In the genomic region with DNA sequence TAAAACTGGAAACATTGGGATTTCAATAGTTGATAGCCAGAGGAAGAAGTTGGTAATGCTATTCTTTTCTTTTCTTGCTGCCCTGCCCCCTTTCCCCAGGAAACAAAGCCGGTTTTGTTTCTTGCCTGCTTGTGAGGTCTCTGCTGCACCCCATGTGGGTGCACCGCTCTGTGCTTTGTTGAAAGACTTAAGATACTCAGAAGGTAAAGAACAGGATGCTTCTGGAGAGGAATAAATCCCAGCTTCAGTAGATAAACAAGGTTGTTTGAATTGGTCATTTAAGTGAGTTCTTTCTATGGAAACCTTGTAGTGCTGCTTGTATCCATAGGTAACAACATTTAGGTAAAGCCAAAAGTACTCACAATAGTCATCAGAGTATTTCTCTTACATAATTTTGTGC, we compare ENCODE assay signal across 15 cellular contexts.
A peak's percentile ranks its signal among the peaks of the same experiment; 100 is the strongest.
DNase-seq lines count a peak whose midpoint lies in the region; ATAC-seq and TF ChIP-seq lines count a peak whose summit lies in the region.
"Had no signal": no experiment of that assay in that cellular context is flagged by ENCODE, and none has a peak within 500 bp of the region (broad histone marks: within the 10 kb centered on the region; RNA-seq: fewer than 3 reads in every experiment).

No MANE protein-coding gene starts in this region.

- H3K9me3 Mint-ChIP-seq in activated CD8-positive, alpha-beta T cell treated with anti-CD3 and anti-CD28 coated beads, Interleukin-2, amount 10 ng/mL, durations not matched to agents 7 days and 5 days (ENCODE audit: insufficient read depth) = no peaks in the 10 kb centered on the region

- CTCF ChIA-PET in activated CD8-positive, alpha-beta T cell treated with anti-CD3 and anti-CD28 coated beads, Interleukin-2, amount 10 ng/mL, durations not matched to agents 7 days and 5 days (lab: Charles Lee) = no interaction called here

- POLR2A ChIA-PET in activated CD8-positive, alpha-beta T cell treated with anti-CD3 and anti-CD28 coated beads, Interleukin-2, amount 10 ng/mL, durations not matched to agents 7 days and 5 days (lab: Charles Lee) = no interaction called here

- no peak overlapping the region for H3K4me3 Mint-ChIP-seq in activated CD8-positive, alpha-beta T cell treated with anti-CD3 and anti-CD28 coated beads, Interleukin-2, amount 10 ng/mL, durations not matched to agents 7 days and 5 days
- H3K4me3 Mint-ChIP-seq: stimulated activated naive CD8-positive, alpha-beta T cell treated with anti-CD3 and anti-CD28 coated beads, Interleukin-15, amount 100 ng/mL, for 72 hours had no signal

- no peak for TF ChIP-seq CTCF in retinal pigment epithelial cell (conservative IDR thresholded peaks at IDR 0.05; ENCODE audit: low read depth, low read length)

- no peaks in the 10 kb centered on the region for H3K36me3 Mint-ChIP-seq in activated CD8-positive, alpha-beta T cell treated with anti-CD3 and anti-CD28 coated beads, Interleukin-2, amount 10 ng/mL, durations not matched to agents 7 days and 5 days (ENCODE audit: low read depth)

- H3K27me3 Mint-ChIP-seq in activated CD8-positive, alpha-beta T cell treated with anti-CD3 and anti-CD28 coated beads, Interleukin-2, amount 10 ng/mL, durations not matched to agents 7 days and 5 days (ENCODE audit: low read depth) = peaks cover 12% of the 10 kb centered on the region

- DNase-seq in HT-29 (ENCODE audit: low spot score) (peak; percentile 54), astrocyte of the hippocampus (ENCODE audit: low read depth, low spot score) (peak; percentile 38), iPS-NIHi11 (ENCODE audit: low spot score) (peak; percentile 66), retinal pigment epithelial cell (ENCODE audit: low read depth) (peak; percentile 38), NCI-H2029 (lab: John Stamatoyannopoulos, UW) (no peak)
- no peak for DNase-seq in activated CD8-positive, alpha-beta T cell treated with anti-CD3 and anti-CD28 coated beads, Interleukin-2, amount 10 ng/mL, durations not matched to agents 7 days and 5 days
- DNase-seq: activated naive CD4-positive, alpha-beta T cell; cerebellar nuclear complex; EL; GOT3; SHP77 treated with DMSO at 0.1 percent for 48 hours; stimulated activated naive CD8-positive, alpha-beta T cell treated with anti-CD3 and anti-CD28 coated beads, Interleukin-15, amount 100 ng/mL, for 72 hours had no signal

- H3K4me1 Mint-ChIP-seq in activated CD8-positive, alpha-beta T cell treated with anti-CD3 and anti-CD28 coated beads, Interleukin-2, amount 10 ng/mL, durations not matched to agents 7 days and 5 days (ENCODE audit: low read depth) = no peaks in the 10 kb centered on the region
- H3K4me1 Mint-ChIP-seq: stimulated activated naive CD8-positive, alpha-beta T cell treated with anti-CD3 and anti-CD28 coated beads, Interleukin-15, amount 100 ng/mL, for 72 hours had no signal

- ATAC-seq in GM21529 (IDR thresholded peaks at IDR 0.05; ENCODE audit: unreplicated experiment) (no peak), GM21717 (IDR thresholded peaks at IDR 0.05; ENCODE audit: unreplicated experiment) (no peak)
- ATAC-seq in activated CD8-positive, alpha-beta T cell treated with anti-CD3 and anti-CD28 coated beads, Interleukin-2, amount 10 ng/mL, durations not matched to agents 7 days and 5 days = no peak
- ATAC-seq: esophagus mucosa; stimulated activated naive CD8-positive, alpha-beta T cell treated with anti-CD3 and anti-CD28 coated beads, Interleukin-15, amount 100 ng/mL, for 72 hours had no signal

- no peak overlapping the region for H3K27ac Mint-ChIP-seq in activated CD8-positive, alpha-beta T cell treated with anti-CD3 and anti-CD28 coated beads, Interleukin-2, amount 10 ng/mL, durations not matched to agents 7 days and 5 days
- H3K27ac Mint-ChIP-seq: stimulated activated naive CD8-positive, alpha-beta T cell treated with anti-CD3 and anti-CD28 coated beads, Interleukin-15, amount 100 ng/mL, for 72 hours had no signal

- H3K4me3 ChIP-seq in retinal pigment epithelial cell (ENCODE audit: low read length) = no peak overlapping the region

Comparison
In these comparisons a context has a peak if more than half of its experiments do, and no peak if none do; other contexts are left out.
1. DNase-seq: peak in HT-29 (single experiment), astrocyte of the hippocampus (single experiment), iPS-NIHi11 (single experiment) and retinal pigment epithelial cell (single experiment); none in activated CD8-positive, alpha-beta T cell treated with anti-CD3 and anti-CD28 coated beads, Interleukin-2, amount 10 ng/mL, durations not matched to agents 7 days and 5 days (single experiment) and NCI-H2029 (single experiment).